8 cellular contexts compared by ENCODE assay signal in the genomic region with DNA sequence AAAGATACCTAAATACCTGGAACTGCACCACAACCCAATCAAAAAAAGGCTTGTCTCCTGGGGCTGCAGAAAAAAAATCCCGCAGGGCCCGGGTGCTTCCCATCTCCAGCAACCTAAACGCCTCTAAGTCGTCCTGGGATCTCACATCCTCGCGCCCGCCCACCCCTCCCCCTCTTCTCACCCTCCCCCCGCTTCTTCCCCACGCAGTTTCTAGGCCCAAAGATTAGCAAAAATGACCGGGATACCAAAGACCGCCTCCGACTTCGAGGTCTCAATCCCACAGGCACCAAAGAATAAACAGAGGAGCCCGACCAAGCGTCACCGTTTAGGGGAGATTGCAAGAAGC. TPM values are rescaled to one million over a fixed set of nuclear protein-coding genes. Genes with fewer than 3 reads are reported as not detected.
DNase-seq lines count a peak whose midpoint lies in the region; ATAC-seq and TF ChIP-seq lines count a peak whose summit lies in the region.

No MANE protein-coding gene starts in this region.

- H3K27me3 Mint-ChIP-seq in CD8-positive, alpha-beta T cell (ENCODE audit: low read depth): no peaks in the 10 kb centered on the region
- H3K27me3 Mint-ChIP-seq in activated CD4-positive, alpha-beta memory T cell treated with anti-CD3 and anti-CD28 coated beads, Interleukin-2, amount 10 ng/mL, durations not matched to agents 7 days and 5 days: no peaks in the 10 kb centered on the region

- TF ChIP-seq CTCF in CD8-positive, alpha-beta T cell (IDR thresholded peaks at IDR 0.05): no peak

- H3K36me3 ChIP-seq in CD8-positive, alpha-beta T cell (ENCODE audit: insufficient read depth, low read length): no peaks in the 10 kb centered on the region
- no peaks in the 10 kb centered on the region for H3K36me3 ChIP-seq in HUES6 (ENCODE audit: control insufficient read depth, insufficient read depth, low read length)

- peak overlapping the region; percentile 100 for H3K4me3 Mint-ChIP-seq in CD8-positive, alpha-beta T cell
- peak overlapping the region; percentile 100 for H3K4me3 Mint-ChIP-seq in activated CD4-positive, alpha-beta memory T cell treated with anti-CD3 and anti-CD28 coated beads, Interleukin-2, amount 10 ng/mL, durations not matched to agents 7 days and 5 days

- peak overlapping the region; percentile 82 for H3K27ac Mint-ChIP-seq in CD8-positive, alpha-beta T cell
- H3K27ac Mint-ChIP-seq in activated CD4-positive, alpha-beta memory T cell treated with anti-CD3 and anti-CD28 coated beads, Interleukin-2, amount 10 ng/mL, durations not matched to agents 7 days and 5 days: peak overlapping the region; percentile 74

- no peak for ATAC-seq in CD8-positive, alpha-beta T cell

- no peak for DNase-seq in CD8-positive, alpha-beta T cell
- no peak for DNase-seq in activated CD4-positive, alpha-beta memory T cell treated with anti-CD3 and anti-CD28 coated beads, Interleukin-2, amount 10 ng/mL, durations not matched to agents 7 days and 5 days
- DNase-seq in glomerular visceral epithelial cell (ENCODE audit: extremely low spot score) (peak; percentile 23), pons (ENCODE audit: low spot score) (peak; percentile 17), GM19238 (ENCODE audit: insufficient read length, low spot score) (no peak), LoVo (ENCODE audit: low spot score) (no peak)
- no peak for DNase-seq in stimulated activated CD4-positive, alpha-beta T cell treated with anti-CD3 and anti-CD28 coated beads, Interleukin-12 subunit alpha, Interleukin-12 subunit beta, amount 100 ng/mL, for 4 hours

- peaks cover 39% of the 10 kb centered on the region for H3K4me1 Mint-ChIP-seq in CD8-positive, alpha-beta T cell (ENCODE audit: low read depth)
- peaks cover 26% of the 10 kb centered on the region for H3K4me1 Mint-ChIP-seq in activated CD4-positive, alpha-beta memory T cell treated with anti-CD3 and anti-CD28 coated beads, Interleukin-2, amount 10 ng/mL, durations not matched to agents 7 days and 5 days

- intact Hi-C loops in CD8-positive, alpha-beta T cell (cut with DNase I, micrococcal nuclease): loop anchor here (5.0 to 10.0 kb wide), 3 partner anchors 91 to 317 kb away; a partner anchor contains a TSS

- POLR2A ChIA-PET in CD8-positive, alpha-beta T cell (lab: Charles Lee): interaction anchor here (1.0 kb wide), 1 partner anchor 111 kb away, joined by 3 read pairs; no protein-coding TSS in a partner anchor
- POLR2A ChIA-PET in activated CD4-positive, alpha-beta memory T cell treated with anti-CD3 and anti-CD28 coated beads, Interleukin-2, amount 10 ng/mL, durations not matched to agents 7 days and 5 days (lab: Charles Lee): interaction anchor here (1.3 to 2.1 kb wide), 3 partner anchors 110 to 114 kb away, joined by 4 to 11 read pairs (median 6); a partner anchor contains a TSS

- H3K9ac ChIP-seq in HUES6 (ENCODE audit: low read length): peak overlapping the region; percentile 99

- H3K27me3 ChIP-seq in CD8-positive, alpha-beta T cell (ENCODE audit: insufficient read depth, low read length): no peaks in the 10 kb centered on the region
- H3K27me3 ChIP-seq in HUES6 (ENCODE audit: control insufficient read depth, insufficient read depth, low read length): no peaks in the 10 kb centered on the region

- H3K36me3 Mint-ChIP-seq in CD8-positive, alpha-beta T cell: peaks cover 10% of the 10 kb centered on the region
- H3K36me3 Mint-ChIP-seq in activated CD4-positive, alpha-beta memory T cell treated with anti-CD3 and anti-CD28 coated beads, Interleukin-2, amount 10 ng/mL, durations not matched to agents 7 days and 5 days (ENCODE audit: low read depth): peaks cover 17% of the 10 kb centered on the region

- H3K27ac ChIP-seq in CD8-positive, alpha-beta T cell (ENCODE audit: low read depth, low read length): peak overlapping the region; percentile 92
- H3K27ac ChIP-seq in HUES6 (ENCODE audit: low read depth, low read length): no peak overlapping the region

- peak overlapping the region; percentile 49 for H3K4me3 ChIP-seq in CD8-positive, alpha-beta T cell (ENCODE audit: low read depth, low read length)
- peak overlapping the region; percentile 90 for H3K4me3 ChIP-seq in HUES6 (ENCODE audit: low read depth, low read length)

- no peaks in the 10 kb centered on the region for H3K9me3 Mint-ChIP-seq in CD8-positive, alpha-beta T cell
- no peaks in the 10 kb centered on the region for H3K9me3 Mint-ChIP-seq in activated CD4-positive, alpha-beta memory T cell treated with anti-CD3 and anti-CD28 coated beads, Interleukin-2, amount 10 ng/mL, durations not matched to agents 7 days and 5 days

- H3K4me1 ChIP-seq in CD8-positive, alpha-beta T cell (ENCODE audit: insufficient read depth, low read length): peaks cover 16% of the 10 kb centered on the region
- no peaks in the 10 kb centered on the region for H3K4me1 ChIP-seq in HUES6 (ENCODE audit: control insufficient read depth, insufficient read depth, low read length)

- CTCF ChIA-PET in CD8-positive, alpha-beta T cell (lab: Charles Lee): no interaction called here
- CTCF ChIA-PET in activated CD4-positive, alpha-beta memory T cell treated with anti-CD3 and anti-CD28 coated beads, Interleukin-2, amount 10 ng/mL, durations not matched to agents 7 days and 5 days (lab: Charles Lee): no interaction called here

- no peaks in the 10 kb centered on the region for H3K9me3 ChIP-seq in CD8-positive, alpha-beta T cell (ENCODE audit: low read length)
- H3K9me3 ChIP-seq in HUES6 (ENCODE audit: control insufficient read depth, insufficient read depth, low read depth, low read length): peaks cover 6% of the 10 kb centered on the region; the same call in 1 of the 2 replicates

RNA-seq across cellular contexts. Expression of a gene that starts 0.6 kb away (rescaled TPM):
- 10 to 100 TPM; 61.2 to 65.7 TPM for total RNA-seq in CD8-positive, alpha-beta T cell
- total RNA-seq in activated CD4-positive, alpha-beta memory T cell treated with anti-CD3 and anti-CD28 coated beads, Interleukin-2, amount 10 ng/mL, durations not matched to agents 7 days and 5 days: 10 to 100 TPM; 67.6 to 70.2 TPM

Comparison
In these comparisons a context has a peak if more than half of its experiments do, and no peak if none do; other contexts are left out.
1. DNase-seq: peak in glomerular visceral epithelial cell (single experiment) and pons (single experiment); none in CD8-positive, alpha-beta T cell (0 of 7), activated CD4-positive, alpha-beta memory T cell treated with anti-CD3 and anti-CD28 coated beads, Interleukin-2, amount 10 ng/mL, durations not matched to agents 7 days and 5 days (single experiment), GM19238 (single experiment), stimulated activated CD4-positive, alpha-beta T cell treated with anti-CD3 and anti-CD28 coated beads, Interleukin-12 subunit alpha, Interleukin-12 subunit beta, amount 100 ng/mL, for 4 hours (single experiment) and LoVo (single experiment).